In genomic region chr4:172149329-172149728, GRCh38 we compare ENCODE assay signal across 26 cellular contexts.
A peak's percentile ranks its signal among the peaks of the same experiment; 100 is the strongest.
DNase-seq lines count a peak whose midpoint lies in the region; ATAC-seq, FAIRE-seq and TF ChIP-seq lines count a peak whose summit lies in the region.
"Had no signal": no experiment of that assay in that cellular context is flagged by ENCODE, and none has a peak within 500 bp of the region (broad histone marks: within the 10 kb centered on the region; RNA-seq: fewer than 3 reads in every experiment).

No MANE protein-coding gene starts in this region.

- 77% methylated on average over 5 of the region's 5 CpGs; no CpG with 5 or more reads in 1 of the 2 experiments for WGBS in H1 (ENCODE audit: extremely low coverage in 1 of 2, insufficient coverage in 1 of 2, insufficient read length in 1 of 2, insufficient replicate concordance in 2 of 2, low coverage in 1 of 2, low lambda C conversion rate in 2 of 2, missing lambda C conversion rate in 1 of 2), 2 experiments

- FAIRE-seq in H1 (lab: Jason Lieb, UNC) = no peak
- FAIRE-seq: A204.1, D721Med, GM12878, GM19239, H54 had no signal

- H3K9me3 ChIP-seq in left ventricle myocardium inferior (replicated peaks) = no peaks in the 10 kb centered on the region
- no peaks in the 10 kb centered on the region for H3K9me3 ChIP-seq in BE2C
- H3K9me3 ChIP-seq in H1 (ENCODE audit: insufficient read depth in 2 of 2, low read depth in 1 of 2, low read length in 1 of 2) = no peaks in the 10 kb centered on the region
- H3K9me3 ChIP-seq: BLaER1 treated with 17β-estradiol and CSF1 and Interleukin-3, amounts not matched to agents 10 nM and 100 nM; HAP-1 had no signal

- H4K8ac ChIP-seq in H1 (ENCODE audit: extremely low read depth, insufficient read depth, low read length) = no peak overlapping the region

- no peak overlapping the region for H2BK5ac ChIP-seq in H1 (ENCODE audit: low read depth, low read length)

- TF ChIP-seq CTCF in left ventricle myocardium inferior (IDR thresholded peaks at IDR 0.05; ENCODE audit: borderline replicate concordance) (no peak), BE2C (IDR thresholded peaks at IDR 0.05; ENCODE audit: low read depth, low read length) (no peak), H1 (IDR thresholded peaks at IDR 0.05; ENCODE audit: control extremely low read depth in 1 of 3, insufficient read depth in 1 of 3, low read depth in 1 of 3, low read length in 3 of 3) (no peak)

- intact Hi-C loops in Right ventricle myocardium inferior (cut with DNase I) = no loop called here
- intact Hi-C loops in left ventricle myocardium inferior (cut with micrococcal nuclease) = no loop called here
- intact Hi-C loops in activated CD4-positive, alpha-beta T cell treated with anti-CD3 and anti-CD28 coated beads for 36 hours (cut with DNase I, micrococcal nuclease) = no loop called here
- intact Hi-C loops in activated CD4-positive, alpha-beta memory T cell treated with anti-CD3 and anti-CD28 coated beads for 36 hours (cut with micrococcal nuclease) = no loop called here

- H3K27me3 ChIP-seq in left ventricle myocardium inferior (ENCODE audit: low read depth) (no peaks in the 10 kb centered on the region), BE2C (no peaks in the 10 kb centered on the region), H1 (replicated peaks in 1 of 4; ENCODE audit: control insufficient read depth in 3 of 4, extremely low read depth in 1 of 4, insufficient read depth in 3 of 4, low read length in 3 of 4) (no peaks in the 10 kb centered on the region)
- H3K27me3 ChIP-seq: BLaER1 treated with 17β-estradiol and CSF1 and Interleukin-3, amounts not matched to agents 10 nM and 100 nM had no signal

- H4K91ac ChIP-seq in H1 (replicated peaks; ENCODE audit: insufficient read length, low read length) = no peak overlapping the region

- DNase-seq in Right ventricle myocardium inferior (ENCODE audit: missing footprints) (no peak), left ventricle myocardium inferior (no peak), BE2C (peak; percentile 47), H1 (ENCODE audit: low read depth in 1 of 2, low spot score in 2 of 2) (no peak)
- DNase-seq in activated CD4-positive, alpha-beta T cell treated with anti-CD3 and anti-CD28 coated beads for 36 hours = no peak
- DNase-seq in stimulated activated CD4-positive, alpha-beta T cell treated with anti-CD3 and anti-CD28 coated beads, Interleukin-2, amount 100 ng/mL, for 48 hours = no peak
- DNase-seq in activated CD4-positive, alpha-beta memory T cell treated with anti-CD3 and anti-CD28 coated beads for 36 hours = no peak
- DNase-seq: CD4-positive, alpha-beta T cell; CD8-positive, alpha-beta memory T cell; DMS 273 treated with DMSO at 0.1 percent for 48 hours; DMS79; EL; GDM1; HFFc6 had no signal

- no peak overlapping the region for H3K4me3 Mint-ChIP-seq in activated CD4-positive, alpha-beta T cell treated with anti-CD3 and anti-CD28 coated beads for 36 hours
- no peak overlapping the region for H3K4me3 Mint-ChIP-seq in activated CD4-positive, alpha-beta memory T cell treated with anti-CD3 and anti-CD28 coated beads for 36 hours
- H3K4me3 Mint-ChIP-seq: B cell; CD14-positive monocyte; CD4-positive, alpha-beta T cell; CD8-positive, alpha-beta memory T cell; GM23338; HFFc6 had no signal

- no peaks in the 10 kb centered on the region for H3K4me1 Mint-ChIP-seq in activated CD4-positive, alpha-beta T cell treated with anti-CD3 and anti-CD28 coated beads for 36 hours
- H3K4me1 Mint-ChIP-seq in activated CD4-positive, alpha-beta memory T cell treated with anti-CD3 and anti-CD28 coated beads for 36 hours (ENCODE audit: low read depth) = no peaks in the 10 kb centered on the region
- H3K4me1 Mint-ChIP-seq: B cell; CD14-positive monocyte; CD8-positive, alpha-beta memory T cell; GM23338 had no signal

- TF ChIP-seq RAD21 in H1 (IDR thresholded peaks at IDR 0.05 in 1 of 2, conservative IDR thresholded peaks at IDR 0.05 in 1 of 2; ENCODE audit: low read depth in 2 of 2, low read length in 2 of 2) = no peak

- H3K4me3 ChIP-seq in left ventricle myocardium inferior (no peak overlapping the region), BE2C (ENCODE audit: low read depth, low read length) (no peak overlapping the region), H1 (ENCODE audit: extremely low read depth in 1 of 4, insufficient read depth in 2 of 4, low read depth in 3 of 4, low read length in 4 of 4) (no peak overlapping the region)
- H3K4me3 ChIP-seq: BLaER1 treated with 17β-estradiol and CSF1 and Interleukin-3, amounts not matched to agents 10 nM and 100 nM; GM12878; GM23338; HAP-1 had no signal

- H3K56ac ChIP-seq in H1 (replicated peaks; ENCODE audit: insufficient read length, low read depth, low read length) = no peak overlapping the region

- no peak overlapping the region for H3K4ac ChIP-seq in H1 (replicated peaks; ENCODE audit: insufficient read length, low read depth, low read length)

- H3K18ac ChIP-seq in H1 (ENCODE audit: extremely low read depth, low read length) = no peak overlapping the region

- no peak overlapping the region for H3K27ac Mint-ChIP-seq in activated CD4-positive, alpha-beta T cell treated with anti-CD3 and anti-CD28 coated beads for 36 hours
- no peak overlapping the region for H3K27ac Mint-ChIP-seq in activated CD4-positive, alpha-beta memory T cell treated with anti-CD3 and anti-CD28 coated beads for 36 hours
- H3K27ac Mint-ChIP-seq: B cell; CD14-positive monocyte; CD4-positive, alpha-beta T cell; CD8-positive, alpha-beta memory T cell; GM23338; HFFc6 had no signal

- no peak overlapping the region for H3K23ac ChIP-seq in H1 (ENCODE audit: insufficient read length)

- POLR2A ChIA-PET in H1 (lab: Charles Lee; ENCODE audit: partially characterized antibody) = no interaction called here
- POLR2A ChIA-PET in activated CD4-positive, alpha-beta T cell treated with anti-CD3 and anti-CD28 coated beads for 36 hours (lab: Charles Lee) = no interaction called here
- POLR2A ChIA-PET in activated CD4-positive, alpha-beta memory T cell treated with anti-CD3 and anti-CD28 coated beads for 36 hours (lab: Charles Lee) = no interaction called here

- TF ChIP-seq EP300 in H1 (IDR thresholded peaks at IDR 0.05; ENCODE audit: borderline replicate concordance in 1 of 2, low read depth in 2 of 2, low read length in 2 of 2) = no peak

- H3K14ac ChIP-seq in H1 (ENCODE audit: insufficient read length) = no peak overlapping the region

- TF ChIP-seq POLR2A in H1 (IDR thresholded peaks at IDR 0.05; ENCODE audit: control extremely low read depth in 1 of 2, low read depth in 2 of 2, low read length in 2 of 2) = no peak

- H2AK5ac ChIP-seq in H1 (ENCODE audit: low read depth, low read length) = no peak overlapping the region

- no peak overlapping the region for H3K9ac ChIP-seq in H1 (replicated peaks in 1 of 4; ENCODE audit: extremely low read depth in 1 of 4, low read depth in 3 of 4, low read length in 3 of 4)
- H3K9ac ChIP-seq: BLaER1 treated with 17β-estradiol and CSF1 and Interleukin-3, amounts not matched to agents 10 nM and 100 nM had no signal

- H4K20me1 ChIP-seq in H1 (replicated peaks in 1 of 2; ENCODE audit: control insufficient read depth in 1 of 2, insufficient read depth in 2 of 2, low read length in 2 of 2) = no peaks in the 10 kb centered on the region
- H4K20me1 ChIP-seq: BLaER1 treated with 17β-estradiol and CSF1 and Interleukin-3, amounts not matched to agents 10 nM and 100 nM had no signal

- no peak overlapping the region for H4K5ac ChIP-seq in H1 (ENCODE audit: insufficient read length, low read depth, low read length)

- CTCF ChIA-PET in H1 (lab: Charles Lee; ENCODE audit: partially characterized antibody) = interaction anchor here (1.0 kb wide), 1 partner anchor 13 kb away, joined by 3 read pairs; no protein-coding TSS in a partner anchor
- CTCF ChIA-PET in activated CD4-positive, alpha-beta T cell treated with anti-CD3 and anti-CD28 coated beads for 36 hours (lab: Charles Lee) = no interaction called here
- CTCF ChIA-PET in activated CD4-positive, alpha-beta memory T cell treated with anti-CD3 and anti-CD28 coated beads for 36 hours (lab: Charles Lee) = no interaction called here

- no peaks in the 10 kb centered on the region for H3K79me2 ChIP-seq in H1 (ENCODE audit: control insufficient read depth in 1 of 2, insufficient read depth in 2 of 2, low read length in 2 of 2)

- ATAC-seq in Right ventricle myocardium inferior = peak; percentile 37
- ATAC-seq in SK-N-SH treated with all-trans-retinoic acid at 6 μM for 48 hours = no peak
- no peak for ATAC-seq in activated CD4-positive, alpha-beta T cell treated with anti-CD3 and anti-CD28 coated beads for 36 hours
- ATAC-seq: GM12878, GM23338 had no signal

- H3K79me1 ChIP-seq in H1 (ENCODE audit: low read depth, low read length) = no peaks in the 10 kb centered on the region

- H3K27ac ChIP-seq in left ventricle myocardium inferior (replicated peaks) (no peak overlapping the region), H1 (ENCODE audit: low read depth, low read length) (no peak overlapping the region)
- H3K27ac ChIP-seq: 22Rv1; BLaER1 treated with 17β-estradiol and CSF1 and Interleukin-3, amounts not matched to agents 10 nM and 100 nM had no signal

- no peaks in the 10 kb centered on the region for H3K23me2 ChIP-seq in H1 (ENCODE audit: low read depth, low read length)

- no peaks in the 10 kb centered on the region for H3K36me3 Mint-ChIP-seq in activated CD4-positive, alpha-beta T cell treated with anti-CD3 and anti-CD28 coated beads for 36 hours (ENCODE audit: low read depth)
- H3K36me3 Mint-ChIP-seq in activated CD4-positive, alpha-beta memory T cell treated with anti-CD3 and anti-CD28 coated beads for 36 hours = no peaks in the 10 kb centered on the region
- H3K36me3 Mint-ChIP-seq: CD14-positive monocyte; CD8-positive, alpha-beta memory T cell had no signal

- H3K4me1 ChIP-seq in left ventricle myocardium inferior (no peaks in the 10 kb centered on the region), BE2C (peaks cover 25% of the 10 kb centered on the region), H1 (replicated peaks in 1 of 4; ENCODE audit: control insufficient read depth in 3 of 4, insufficient read depth in 4 of 4, low read length in 3 of 4) (no peaks in the 10 kb centered on the region)
- H3K4me1 ChIP-seq: BLaER1 treated with 17β-estradiol and CSF1 and Interleukin-3, amounts not matched to agents 10 nM and 100 nM had no signal

- H3K36me3 ChIP-seq in left ventricle myocardium inferior (no peaks in the 10 kb centered on the region), BE2C (no peaks in the 10 kb centered on the region), H1 (ENCODE audit: control insufficient read depth in 2 of 4, insufficient read depth in 4 of 4, low read length in 3 of 4) (no peaks in the 10 kb centered on the region)
- H3K36me3 ChIP-seq: BLaER1 treated with 17β-estradiol and CSF1 and Interleukin-3, amounts not matched to agents 10 nM and 100 nM; HAP-1 had no signal

- no peak overlapping the region for H2BK15ac ChIP-seq in H1 (ENCODE audit: low read length)

- no peaks in the 10 kb centered on the region for H3K27me3 Mint-ChIP-seq in activated CD4-positive, alpha-beta T cell treated with anti-CD3 and anti-CD28 coated beads for 36 hours
- no peaks in the 10 kb centered on the region for H3K27me3 Mint-ChIP-seq in activated CD4-positive, alpha-beta memory T cell treated with anti-CD3 and anti-CD28 coated beads for 36 hours
- H3K27me3 Mint-ChIP-seq: B cell; CD4-positive, alpha-beta T cell; CD8-positive, alpha-beta memory T cell had no signal

- H3K4me2 ChIP-seq in H1 (ENCODE audit: insufficient read depth in 1 of 2, low read depth in 2 of 2, low read length in 2 of 2) = no peak overlapping the region
- H3K4me2 ChIP-seq: BLaER1 treated with 17β-estradiol and CSF1 and Interleukin-3, amounts not matched to agents 10 nM and 100 nM; GM23338 had no signal

- H2BK12ac ChIP-seq in H1 (ENCODE audit: low read depth, low read length) = no peak overlapping the region

- no peak overlapping the region for H2BK20ac ChIP-seq in H1 (ENCODE audit: low read length)

- H2AFZ ChIP-seq in H1 (ENCODE audit: low read length) = peak overlapping the region; percentile 41; the same call in 1 of the 2 replicates
- H2AFZ ChIP-seq: GM23338 had no signal

- H2BK120ac ChIP-seq in H1 (replicated peaks; ENCODE audit: low read depth, low read length) = no peak overlapping the region

- H3K9me3 Mint-ChIP-seq in activated CD4-positive, alpha-beta T cell treated with anti-CD3 and anti-CD28 coated beads for 36 hours (ENCODE audit: low read depth) = no peaks in the 10 kb centered on the region
- H3K9me3 Mint-ChIP-seq in activated CD4-positive, alpha-beta memory T cell treated with anti-CD3 and anti-CD28 coated beads for 36 hours = no peaks in the 10 kb centered on the region
- H3K9me3 Mint-ChIP-seq: CD14-positive monocyte; CD4-positive, alpha-beta T cell; GM23338; HFFc6 had no signal
